ENCODE assay signal across 15 cellular contexts in genomic region chr2:45707661-45708060, GRCh38. TPM values are rescaled to one million over a fixed set of nuclear protein-coding genes. Genes with fewer than 3 reads are reported as not detected.
DNase-seq lines count a peak whose midpoint lies in the region; TF ChIP-seq lines count a peak whose summit lies in the region.
"Had no signal": no experiment of that assay in that cellular context is flagged by ENCODE, and none has a peak within 500 bp of the region (broad histone marks: within the 10 kb centered on the region; RNA-seq: fewer than 3 reads in every experiment).

No MANE protein-coding gene starts in this region.

- no peak overlapping the region for H3T11ph ChIP-seq in H9 (ENCODE audit: low read length)

- 0 out of 2 replicates have a peak, but pooled peaks cover under 1% of the 10 kb centered on the region for H3K4me1 ChIP-seq in H9 (ENCODE audit: insufficient read depth, low read length)
- H3K4me1 ChIP-seq: Caco-2 had no signal

- peaks cover 11% of the 10 kb centered on the region for H3K27me3 Mint-ChIP-seq in H9 (ENCODE audit: low read depth)
- H3K27me3 Mint-ChIP-seq in activated T-helper 2 cell treated with anti-CD3 and anti-CD28 coated beads, Interferon-gamma antibody, Interleukin-2, Interleukin-4, amounts not matched to agents 10 μg/mL and 5 μg/mL and 100 μg/mL, durations not matched to agents 14 hours and 24 hours and 36 hours (ENCODE audit: low read depth): no peaks in the 10 kb centered on the region
- H3K27me3 Mint-ChIP-seq: CD8-positive, alpha-beta memory T cell; IgD-negative memory B cell had no signal

- H3K4me2 ChIP-seq in H9 (ENCODE audit: insufficient read depth, insufficient read length, low read length): no peak overlapping the region

- H4K91ac ChIP-seq in H9 (ENCODE audit: insufficient read length, low read depth, low read length): no peak overlapping the region

- WGBS in H9 (ENCODE audit: extremely low coverage, insufficient read length, low lambda C conversion rate): no CpG with 5 or more reads among the region's 6 CpGs

- H3K14ac ChIP-seq in H9 (ENCODE audit: insufficient read depth, low read length): peak overlapping the region; percentile 42; the same call in 1 of the 2 replicates

- H4K8ac ChIP-seq in H9 (replicated peaks; ENCODE audit: insufficient read length, low read depth, low read length): no peak overlapping the region

- H3K9me3 Mint-ChIP-seq in H9: peaks cover 0 to 9% of the 10 kb centered on the region in 2 experiments; a peak in 3 of 5 replicates
- no peaks in the 10 kb centered on the region for H3K9me3 Mint-ChIP-seq in activated T-helper 2 cell treated with anti-CD3 and anti-CD28 coated beads, Interferon-gamma antibody, Interleukin-2, Interleukin-4, amounts not matched to agents 10 μg/mL and 5 μg/mL and 100 μg/mL, durations not matched to agents 14 hours and 24 hours and 36 hours
- H3K9me3 Mint-ChIP-seq: HFFc6 had no signal

- H3K27me3 ChIP-seq in H9 (ENCODE audit: insufficient read depth, low read length) (no peaks in the 10 kb centered on the region), H7 (ENCODE audit: control insufficient read depth, insufficient read depth, low read length) (no peaks in the 10 kb centered on the region; the same call in 1 of the 2 replicates)

- no peak overlapping the region for H3K18ac ChIP-seq in H9 (ENCODE audit: insufficient read length, low read depth, low read length)

- H3K4me1 Mint-ChIP-seq in H9: peaks cover under 1 to 4% of the 10 kb centered on the region in 2 experiments; a peak in 3 of 4 replicates
- no peaks in the 10 kb centered on the region for H3K4me1 Mint-ChIP-seq in activated T-helper 2 cell treated with anti-CD3 and anti-CD28 coated beads, Interferon-gamma antibody, Interleukin-2, Interleukin-4, amounts not matched to agents 10 μg/mL and 5 μg/mL and 100 μg/mL, durations not matched to agents 14 hours and 24 hours and 36 hours (ENCODE audit: low read depth)

- no peak overlapping the region for H2BK5ac ChIP-seq in H9 (ENCODE audit: insufficient read length, low read length)

- H3K79me2 ChIP-seq in H9 (ENCODE audit: insufficient read depth, low read length): no peaks in the 10 kb centered on the region

- no peak for TF ChIP-seq CTCF in H9 (conservative IDR thresholded peaks at IDR 0.05)

- no peak overlapping the region for H2AFZ ChIP-seq in H9 (ENCODE audit: low read length)

- no peak overlapping the region for H2BK15ac ChIP-seq in H9 (ENCODE audit: low read depth, low read length)

- H2BK12ac ChIP-seq in H9 (ENCODE audit: insufficient read length, low read depth, low read length): no peak overlapping the region

- no peak overlapping the region for H4K5ac ChIP-seq in H9 (ENCODE audit: insufficient read length, low read depth, low read length)

- H3K4me3 ChIP-seq in H7 (ENCODE audit: insufficient read depth, low read depth, low read length): no peak overlapping the region

- no peaks in the 10 kb centered on the region for H3K79me1 ChIP-seq in H9 (ENCODE audit: insufficient read depth, low read depth, low read length, poor library complexity, severe bottlenecking)

- no peak overlapping the region for H2AK5ac ChIP-seq in H9 (ENCODE audit: insufficient read length, low read length)

- H3K27ac Mint-ChIP-seq in H9: no peak overlapping the region
- no peak overlapping the region for H3K27ac Mint-ChIP-seq in activated T-helper 2 cell treated with anti-CD3 and anti-CD28 coated beads, Interferon-gamma antibody, Interleukin-2, Interleukin-4, amounts not matched to agents 10 μg/mL and 5 μg/mL and 100 μg/mL, durations not matched to agents 14 hours and 24 hours and 36 hours
- H3K27ac Mint-ChIP-seq: CD8-positive, alpha-beta memory T cell; HFFc6; IgD-negative memory B cell had no signal

- no peak overlapping the region for H2BK20ac ChIP-seq in H9 (ENCODE audit: low read depth, low read length, poor library complexity, severe bottlenecking)

- peaks cover 0 to 3% (median 0%) of the 10 kb centered on the region in 3 experiments; a peak in 1 of 7 replicates for H3K36me3 Mint-ChIP-seq in H9 (ENCODE audit: insufficient read depth in 1 of 3, low read depth in 3 of 3)
- H3K36me3 Mint-ChIP-seq in activated T-helper 2 cell treated with anti-CD3 and anti-CD28 coated beads, Interferon-gamma antibody, Interleukin-2, Interleukin-4, amounts not matched to agents 10 μg/mL and 5 μg/mL and 100 μg/mL, durations not matched to agents 14 hours and 24 hours and 36 hours (ENCODE audit: low read depth): peaks cover 13% of the 10 kb centered on the region

- H3K9me3 ChIP-seq in H9 (ENCODE audit: control insufficient read depth, low read depth, low read length): no peaks in the 10 kb centered on the region
- H3K9me3 ChIP-seq: Caco-2 had no signal

- no peaks in the 10 kb centered on the region for H3K36me3 ChIP-seq in H7 (replicated peaks; ENCODE audit: control insufficient read depth, insufficient read depth, low read length)

- no peak overlapping the region for H3K27ac ChIP-seq in H9 (ENCODE audit: insufficient read length, low read depth, low read length)

- H3K9ac ChIP-seq in H9 (ENCODE audit: extremely low read depth, insufficient read length, low read length): no peak overlapping the region

- H3K23me2 ChIP-seq in H9 (ENCODE audit: insufficient read length, low read depth, low read length, poor library complexity, severe bottlenecking): no peaks in the 10 kb centered on the region

- no peak overlapping the region for H3K4me3 Mint-ChIP-seq in H9
- no peak overlapping the region for H3K4me3 Mint-ChIP-seq in activated T-helper 2 cell treated with anti-CD3 and anti-CD28 coated beads, Interferon-gamma antibody, Interleukin-2, Interleukin-4, amounts not matched to agents 10 μg/mL and 5 μg/mL and 100 μg/mL, durations not matched to agents 14 hours and 24 hours and 36 hours (ENCODE audit: low read depth)
- H3K4me3 Mint-ChIP-seq: CD8-positive, alpha-beta memory T cell; HFFc6 had no signal

- DNase-seq in Ammon's horn (ENCODE audit: low spot score) (peak; percentile 58), H9 (no peak), inferior parietal cortex (ENCODE audit: extremely low spot score) (peak; percentile 55), superior temporal gyrus (ENCODE audit: extremely low spot score) (peak; percentile 60), H7 (no peak), SK-N-DZ (ENCODE audit: low spot score) (no peak)
- DNase-seq in activated T-helper 2 cell treated with anti-CD3 and anti-CD28 coated beads, Interferon-gamma antibody, Interleukin-2, Interleukin-4, amounts not matched to agents 10 μg/mL and 5 μg/mL and 100 μg/mL, durations not matched to agents 14 hours and 24 hours and 36 hours (ENCODE audit: low spot score): no peak
- DNase-seq: Caco-2; CD8-positive, alpha-beta memory T cell; DMS53; GF-D8; GOT3; HCEC 1CT; HFFc6 had no signal

- no peak overlapping the region for H3K56ac ChIP-seq in H9 (ENCODE audit: insufficient read length, low read depth, low read length)

- H4K20me1 ChIP-seq in H9 (ENCODE audit: control insufficient read depth, insufficient read depth, insufficient read length): no peaks in the 10 kb centered on the region

- H3K23ac ChIP-seq in H9 (ENCODE audit: insufficient read length, low read depth, low read length): no peak overlapping the region

- H2BK120ac ChIP-seq in H9 (ENCODE audit: low read depth, low read length, poor library complexity, severe bottlenecking): no peak overlapping the region

- no peak overlapping the region for H3K4ac ChIP-seq in H9 (ENCODE audit: low read depth, low read length)

- intact Hi-C loops in activated T-helper 2 cell treated with anti-CD3 and anti-CD28 coated beads, Interferon-gamma antibody, Interleukin-2, Interleukin-4, amounts not matched to agents 10 μg/mL and 5 μg/mL and 100 μg/mL, durations not matched to agents 14 hours and 24 hours and 36 hours (cut with micrococcal nuclease): no loop called here

RNA-seq across cellular contexts. Expression of gene PRKCE, which starts 56.2 kb away (rescaled TPM):
- total RNA-seq in H9 (2021): 1.3 TPM in 2 replicates
- total RNA-seq in H7 (2014; rRNA removed; shearing (Covaris generic)): 1.2 and 1.9 TPM in 2 replicates
- 21.5 TPM in 2 replicates for total RNA-seq in activated T-helper 2 cell treated with anti-CD3 and anti-CD28 coated beads, Interferon-gamma antibody, Interleukin-2, Interleukin-4, amounts not matched to agents 10 μg/mL and 5 μg/mL and 100 μg/mL, durations not matched to agents 14 hours and 24 hours and 36 hours
- polyA plus RNA-seq in SK-N-DZ (2014; cell fraction: cytosol; rRNA removed): 7.0 and 8.8 TPM in 2 replicates
- polyA plus RNA-seq in SK-N-DZ (2014; cell fraction: nucleus; rRNA removed): 5.8 and 9.9 TPM in 2 replicates

Comparison
In these comparisons a context has a peak if more than half of its experiments do, and no peak if none do; other contexts are left out.
1. DNase-seq: peak in Ammon's horn (single experiment), inferior parietal cortex (single experiment) and superior temporal gyrus (single experiment); none in H9 (single experiment), H7 (single experiment), activated T-helper 2 cell treated with anti-CD3 and anti-CD28 coated beads, Interferon-gamma antibody, Interleukin-2, Interleukin-4, amounts not matched to agents 10 μg/mL and 5 μg/mL and 100 μg/mL, durations not matched to agents 14 hours and 24 hours and 36 hours (single experiment) and SK-N-DZ (single experiment).